8 cellular contexts compared by ENCODE assay signal in the genomic region with DNA sequence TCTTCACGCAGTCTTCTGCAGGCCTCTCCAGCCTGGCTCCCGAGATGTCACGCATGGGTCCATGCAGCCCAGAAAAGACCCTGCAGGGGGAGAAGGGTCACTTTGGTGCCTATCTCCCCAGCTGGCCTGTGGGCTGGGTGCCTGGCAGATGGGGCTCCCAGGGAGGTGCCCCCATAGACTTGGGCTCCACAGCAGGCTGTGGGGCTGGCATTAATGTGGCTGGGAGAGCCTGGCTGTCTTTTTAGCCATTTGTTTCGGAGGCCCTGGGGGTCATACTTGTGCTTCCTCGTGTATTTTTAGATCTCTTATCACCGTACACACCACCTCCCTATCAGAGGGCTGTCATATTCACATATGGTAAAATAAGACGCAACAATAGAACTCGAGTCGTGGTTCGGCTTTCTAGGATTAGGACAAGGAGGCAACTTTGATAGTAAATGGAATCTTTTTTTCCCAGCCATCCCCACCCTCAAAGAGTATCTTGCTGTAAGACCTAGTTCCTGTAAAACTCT.
DNase-seq lines count a peak whose midpoint lies in the region; ATAC-seq, FAIRE-seq and TF ChIP-seq lines count a peak whose summit lies in the region.

No MANE protein-coding gene starts in this region.

- POLR2A ChIA-PET in activated CD4-positive, alpha-beta T cell treated with anti-CD3 and anti-CD28 coated beads, Interleukin-2, amount 10 ng/mL, durations not matched to agents 7 days and 5 days (lab: Charles Lee), result no interaction called here
- POLR2A ChIA-PET in HepG2 (lab: Yijun Ruan, JAX), result no interaction called here

- H3K27ac Mint-ChIP-seq in activated CD4-positive, alpha-beta T cell treated with anti-CD3 and anti-CD28 coated beads, Interleukin-2, amount 10 ng/mL, durations not matched to agents 7 days and 5 days, result peak overlapping the region; percentile 84

- H3K36me3 ChIP-seq in HepG2 (replicated peaks in 1 of 2; ENCODE audit: control insufficient read depth in 1 of 2, insufficient read depth in 2 of 2, low read length in 2 of 2) (peaks cover 1 to 4% of the 10 kb centered on the region in 2 experiments; a peak in 1 of 5 replicates), thymus (ENCODE audit: control insufficient read depth, insufficient read depth) (no peaks in the 10 kb centered on the region)

- TF ChIP-seq CTCF in HepG2 (CRISPR knock-in tag; IDR thresholded peaks at IDR 0.05), result no peak

- H3K4me1 Mint-ChIP-seq in activated CD4-positive, alpha-beta T cell treated with anti-CD3 and anti-CD28 coated beads, Interleukin-2, amount 10 ng/mL, durations not matched to agents 7 days and 5 days, result peaks cover 92% of the 10 kb centered on the region

- CTCF ChIA-PET in activated CD4-positive, alpha-beta T cell treated with anti-CD3 and anti-CD28 coated beads, Interleukin-2, amount 10 ng/mL, durations not matched to agents 7 days and 5 days (lab: Charles Lee), result interaction anchor here (1.6 kb wide), 1 partner anchor 10 kb away, joined by 5 read pairs; no protein-coding TSS in a partner anchor
- CTCF ChIA-PET in HepG2 (lab: Yijun Ruan, JAX; ENCODE audit: low intra/inter-chr PET ratio, low total read pairs), result no interaction called here

- no peak for TF ChIP-seq POLR2A in HepG2 (IDR thresholded peaks at IDR 0.05; ENCODE audit: insufficient read depth in 1 of 2, low read depth in 2 of 2, low read length in 2 of 2)

- TF ChIP-seq RAD21 in HepG2 (CRISPR knock-in tag; IDR thresholded peaks at IDR 0.05), result no peak

- WGBS in HepG2 (ENCODE audit: low lambda C conversion rate), result 94% methylated on average over 10 of the region's 10 CpGs
- WGBS in thymus, result 60% methylated on average over 10 of the region's 10 CpGs

- no TSS peak for BruUV-seq in HepG2 (replicated peaks; lab: Mats Ljungman, UMichigan)

- H3K4me3 ChIP-seq in HepG2 (replicated peaks in 1 of 3; ENCODE audit: insufficient read depth in 1 of 3, low read depth in 2 of 3, low read length in 3 of 3), result no peak overlapping the region
- no peak overlapping the region for H3K4me3 ChIP-seq in thymus (ENCODE audit: low read length)

- H3K27ac ChIP-seq in angular gyrus (ENCODE audit: low read depth, low read length) (peak overlapping the region; percentile 13), HepG2 (ENCODE audit: extremely low read length, insufficient read depth, low read length) (no peak overlapping the region), thymus (ENCODE audit: low read depth) (peak overlapping the region; percentile 55)

- peak overlapping the region; percentile 65 for H3K4me3 Mint-ChIP-seq in activated CD4-positive, alpha-beta T cell treated with anti-CD3 and anti-CD28 coated beads, Interleukin-2, amount 10 ng/mL, durations not matched to agents 7 days and 5 days

- ATAC-seq in HepG2, result no peak; the same call in 2 of the 3 replicates
- ATAC-seq in GM21367 (IDR thresholded peaks at IDR 0.05; ENCODE audit: unreplicated experiment), result no peak

- no peak for FAIRE-seq in HepG2 (lab: Jason Lieb, UNC)

- intact Hi-C loops in HepG2 (cut with micrococcal nuclease; ENCODE audit: unreplicated experiment), result no loop called here

- no peaks in the 10 kb centered on the region for H3K9me3 Mint-ChIP-seq in activated CD4-positive, alpha-beta T cell treated with anti-CD3 and anti-CD28 coated beads, Interleukin-2, amount 10 ng/mL, durations not matched to agents 7 days and 5 days

- no peaks in the 10 kb centered on the region for H3K27me3 ChIP-seq in HepG2 (ENCODE audit: control insufficient read depth in 1 of 2, insufficient read depth in 2 of 2, low read length in 2 of 2)
- no peaks in the 10 kb centered on the region for H3K27me3 ChIP-seq in thymus (ENCODE audit: control insufficient read depth, insufficient read depth)

- H4K20me1 ChIP-seq in HepG2 (ENCODE audit: insufficient read depth, low read length), result peaks cover 40% of the 10 kb centered on the region; the same call in 1 of the 2 replicates

- no peak for TF ChIP-seq EP300 in HepG2 (IDR thresholded peaks at IDR 0.05; ENCODE audit: low read depth in 2 of 2, low read length in 2 of 2)
- TF ChIP-seq EP300 in HepG2 (CRISPR knock-in tag; IDR thresholded peaks at IDR 0.05; ENCODE audit: borderline replicate concordance), result no peak

- no peak overlapping the region for H2AFZ ChIP-seq in HepG2 (ENCODE audit: low read length)

- H3K27me3 Mint-ChIP-seq in activated CD4-positive, alpha-beta T cell treated with anti-CD3 and anti-CD28 coated beads, Interleukin-2, amount 10 ng/mL, durations not matched to agents 7 days and 5 days, result no peaks in the 10 kb centered on the region

- H3K9ac ChIP-seq in HepG2 (ENCODE audit: insufficient read depth, low read depth, low read length), result no peak overlapping the region

- peaks cover 37% of the 10 kb centered on the region for H3K36me3 Mint-ChIP-seq in activated CD4-positive, alpha-beta T cell treated with anti-CD3 and anti-CD28 coated beads, Interleukin-2, amount 10 ng/mL, durations not matched to agents 7 days and 5 days (ENCODE audit: low read depth)

- H3K9me3 ChIP-seq in HepG2 (ENCODE audit: low read length) (no peaks in the 10 kb centered on the region), thymus (ENCODE audit: control insufficient read depth) (peaks cover 1% of the 10 kb centered on the region)

- H3K79me2 ChIP-seq in HepG2 (ENCODE audit: insufficient read depth, low read length), result peaks cover 86% of the 10 kb centered on the region

- H3K4me2 ChIP-seq in HepG2 (ENCODE audit: low read depth, low read length), result no peak overlapping the region

- peaks cover 40% of the 10 kb centered on the region for H3K4me1 ChIP-seq in HepG2 (ENCODE audit: insufficient read depth, low read length)
- peaks cover 65% of the 10 kb centered on the region for H3K4me1 ChIP-seq in thymus (ENCODE audit: control insufficient read depth, insufficient read depth, low read length)

- no peak for DNase-seq in activated CD4-positive, alpha-beta T cell treated with anti-CD3 and anti-CD28 coated beads, Interleukin-2, amount 10 ng/mL, durations not matched to agents 7 days and 5 days
- no peak for DNase-seq in activated CD4-positive, alpha-beta T cell treated with anti-CD3 and anti-CD28 coated beads, Interleukin-2, amount 50 U/mL, for 4 hours
- no peak for DNase-seq in HepG2 (ENCODE audit: low spot score)
- DNase-seq in NCI-H146 treated with DMSO at 0.1 percent for 48 hours (lab: John Stamatoyannopoulos, UW; ENCODE audit: unreplicated experiment), result no peak
- DNase-seq in DMS 273 treated with DMSO at 0.1 percent for 48 hours (lab: John Stamatoyannopoulos, UW), result no peak

- in situ Hi-C loops in HepG2 (cut with HindIII; ENCODE audit: extremely low pct_ligation_motif_present, low pct_unique_long_range_greater_than_20kb), result no loop called here

TF ChIP-seq in HepG2, 621 proteins besides CTCF, POLR2A, EP300 and RAD21:
- TF ChIP-seq RBM22 (optimal IDR thresholded peaks at IDR 0.05; ENCODE audit: low read length) (peak; percentile 53), ZNF605 (CRISPR knock-in tag; IDR thresholded peaks at IDR 0.05) (0 out of 2 replicates have a peak, but pooled peaks have one; percentile 25), TAF1 (CRISPR knock-in tag; IDR thresholded peaks at IDR 0.05) (no peak), ISX (CRISPR knock-in tag; conservative IDR thresholded peaks at IDR 0.05) (no peak), ZNF557 (CRISPR knock-in tag; IDR thresholded peaks at IDR 0.05) (no peak), SP1 (IDR thresholded peaks at IDR 0.05) (no peak), SP1 (CRISPR knock-in tag; IDR thresholded peaks at IDR 0.05) (no peak)
